Comparison of ENCODE assay signal across 23 cellular contexts in genomic region chr7:74622228-74622749, GRCh38.
"Had no signal": no experiment of that assay in that cellular context is flagged by ENCODE, and none has a peak within 500 bp of the region (broad histone marks: within the 10 kb centered on the region; RNA-seq: fewer than 3 reads in every experiment).

No MANE protein-coding gene starts in this region.

- H3K9me3 ChIP-seq: heart right ventricle, left ventricle myocardium inferior, ovary, sigmoid colon, spleen, transverse colon, upper lobe of right lung had no signal

- H2AFZ ChIP-seq: hepatocyte had no signal

- H3K4me1 ChIP-seq: left ventricle myocardium inferior, transverse colon had no signal

- H3K4me2 ChIP-seq: hepatocyte had no signal

- H3K79me2 ChIP-seq: hepatocyte had no signal

- H3K27me3 ChIP-seq: heart right ventricle, hepatocyte, ovary, sigmoid colon, spleen, transverse colon, upper lobe of right lung had no signal

- DNase-seq: heart right ventricle; islet precursor cell; left ventricle myocardium inferior; mesendoderm; naive B cell; natural killer cell; ovary; retina; right cardiac atrium; sigmoid colon; small intestine; spleen; stimulated activated CD4-positive, alpha-beta T cell treated with anti-CD3 and anti-CD28 coated beads, Interleukin-4, amount 100 ng/mL, for 4 hours; stimulated activated CD8-positive, alpha-beta memory T cell treated with anti-CD3 and anti-CD28 coated beads, Interleukin-4, amount 100 ng/mL, for 48 hours; stimulated activated naive CD4-positive, alpha-beta T cell treated with Interleukin-2 at 50 U/mL for 16 hours; stimulated activated naive CD8-positive, alpha-beta T cell treated with anti-CD3 and anti-CD28 coated beads, Interleukin-15, amount 100 ng/mL, for 72 hours; substantia nigra; transverse colon; upper lobe of right lung had no signal

- ATAC-seq: heart right ventricle; natural killer cell; stimulated activated memory B cell treated with anti-CD40 and anti-IgM and Interleukin-4, amounts not matched to agents 10 μg/mL and 1 μg/mL and 100 μg/mL, for 72 hours; stimulated activated naive CD8-positive, alpha-beta T cell treated with anti-CD3 and anti-CD28 coated beads, Interleukin-15, amount 100 ng/mL, for 72 hours; upper lobe of right lung had no signal

- H3K4me3 ChIP-seq: heart right ventricle, hepatocyte, left ventricle myocardium inferior, lung, ovary, sigmoid colon, spleen, transverse colon, upper lobe of right lung had no signal

- H3K36me3 ChIP-seq: heart right ventricle, left ventricle myocardium inferior, ovary, sigmoid colon, spleen, transverse colon, upper lobe of right lung had no signal

- H3K27ac ChIP-seq: heart right ventricle, hepatocyte, left ventricle myocardium inferior, ovary, sigmoid colon, spleen, transverse colon, upper lobe of right lung had no signal

- FAIRE-seq: small intestine, urothelium cell line had no signal
